Comparison of ENCODE assay signal across 22 cellular contexts in the genomic region with DNA sequence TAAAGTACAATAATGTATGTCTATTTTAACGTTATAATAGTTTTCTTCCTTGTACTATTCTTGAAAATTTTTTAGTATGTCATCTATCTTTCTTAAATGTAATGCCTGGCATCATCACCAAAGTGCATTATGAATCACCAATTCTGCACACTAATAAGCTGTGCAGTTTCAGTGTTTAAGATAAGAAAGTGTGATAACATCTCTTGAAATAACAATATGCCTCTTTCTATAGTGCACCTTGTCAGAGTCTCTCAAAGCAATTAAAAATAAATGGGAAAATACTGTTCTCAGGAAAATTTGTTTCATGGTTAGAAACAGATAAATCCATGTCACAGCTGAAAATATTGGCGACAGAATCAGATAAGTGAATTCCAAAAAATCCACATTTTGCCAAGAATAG.
"Had no signal": no experiment of that assay in that cellular context is flagged by ENCODE, and none has a peak within 500 bp of the region (broad histone marks: within the 10 kb centered on the region; RNA-seq: fewer than 3 reads in every experiment).

No MANE protein-coding gene starts in this region.

- DNase-seq: islet precursor cell; left ventricle myocardium inferior; mesendoderm; naive B cell; ovary; right cardiac atrium; stimulated activated CD4-positive, alpha-beta T cell treated with anti-CD3 and anti-CD28 coated beads, Interleukin-12 subunit alpha, Interleukin-12 subunit beta, amount 100 ng/mL, for 4 hours; stimulated activated CD4-positive, alpha-beta T cell treated with anti-CD3 and anti-CD28 coated beads, Interleukin-4, amount 100 ng/mL, for 24 hours; stimulated activated naive CD4-positive, alpha-beta T cell; tibial artery; trophoblast cell; uterus had no signal

- H3K4me1 ChIP-seq: left ventricle myocardium inferior, suprapubic skin, tibial artery, uterus had no signal

- H3K4me1 Mint-ChIP-seq: naive B cell; stimulated activated effector memory CD8-positive, alpha-beta T cell treated with anti-CD3 and anti-CD28 coated beads, Interleukin-12 subunit alpha, Interleukin-12 subunit beta, amount 100 ng/mL, for 72 hours had no signal

- H3K27me3 Mint-ChIP-seq: naive B cell; natural killer cell treated with Interleukin-12 subunit alpha and Interleukin-12 subunit beta and Interleukin-15 and Interleukin-18, amount 100 ng/mL, for 72 hours; progenitor cell of endocrine pancreas; stimulated activated naive CD8-positive, alpha-beta T cell treated with anti-CD3 and anti-CD28 coated beads, Interleukin-15, Interleukin-2, amounts not matched to agents 100 ng/mL and 50 ng/mL, for 24 hours had no signal

- H3K36me3 ChIP-seq: left ventricle myocardium inferior, ovary, suprapubic skin, thoracic aorta, tibial artery, uterus had no signal

- H3K4me3 Mint-ChIP-seq: mesothelial cell of epicardium; naive B cell; natural killer cell treated with Interleukin-12 subunit alpha and Interleukin-12 subunit beta and Interleukin-15 and Interleukin-18, amount 100 ng/mL, for 72 hours; stimulated activated effector memory CD8-positive, alpha-beta T cell treated with anti-CD3 and anti-CD28 coated beads, Interleukin-12 subunit alpha, Interleukin-12 subunit beta, amount 100 ng/mL, for 72 hours; stimulated activated naive CD8-positive, alpha-beta T cell treated with anti-CD3 and anti-CD28 coated beads, Interleukin-15, Interleukin-2, amounts not matched to agents 100 ng/mL and 50 ng/mL, for 24 hours had no signal

- H3K27me3 ChIP-seq: ovary, suprapubic skin, tibial artery, uterus had no signal

- ATAC-seq: natural killer cell treated with Interleukin-12 subunit alpha and Interleukin-12 subunit beta and Interleukin-15 and Interleukin-18, amount 100 ng/mL, for 72 hours; right cardiac atrium; sciatic nerve; stimulated activated effector memory CD8-positive, alpha-beta T cell treated with anti-CD3 and anti-CD28 coated beads, Interleukin-12 subunit alpha, Interleukin-12 subunit beta, amount 100 ng/mL, for 72 hours had no signal

- H3K27ac ChIP-seq: left ventricle myocardium inferior, ovary, skin epidermis, suprapubic skin, thoracic aorta, tibial artery, uterus had no signal

- H3K27ac Mint-ChIP-seq: mesothelial cell of epicardium; naive B cell; natural killer cell treated with Interleukin-12 subunit alpha and Interleukin-12 subunit beta and Interleukin-15 and Interleukin-18, amount 100 ng/mL, for 72 hours; progenitor cell of endocrine pancreas; stimulated activated effector memory CD8-positive, alpha-beta T cell treated with anti-CD3 and anti-CD28 coated beads, Interleukin-12 subunit alpha, Interleukin-12 subunit beta, amount 100 ng/mL, for 72 hours; stimulated activated naive CD8-positive, alpha-beta T cell treated with anti-CD3 and anti-CD28 coated beads, Interleukin-15, Interleukin-2, amounts not matched to agents 100 ng/mL and 50 ng/mL, for 24 hours had no signal

- H3K36me3 Mint-ChIP-seq: naive B cell; stimulated activated effector memory CD8-positive, alpha-beta T cell treated with anti-CD3 and anti-CD28 coated beads, Interleukin-12 subunit alpha, Interleukin-12 subunit beta, amount 100 ng/mL, for 72 hours had no signal

- H3K4me3 ChIP-seq: left ventricle myocardium inferior, lung, ovary, skin epidermis, suprapubic skin, thoracic aorta, tibial artery, uterus had no signal

- H3K9me3 ChIP-seq: ovary, thoracic aorta, uterus had no signal
